ENCODE assay signal across 26 cellular contexts in the genomic region with DNA sequence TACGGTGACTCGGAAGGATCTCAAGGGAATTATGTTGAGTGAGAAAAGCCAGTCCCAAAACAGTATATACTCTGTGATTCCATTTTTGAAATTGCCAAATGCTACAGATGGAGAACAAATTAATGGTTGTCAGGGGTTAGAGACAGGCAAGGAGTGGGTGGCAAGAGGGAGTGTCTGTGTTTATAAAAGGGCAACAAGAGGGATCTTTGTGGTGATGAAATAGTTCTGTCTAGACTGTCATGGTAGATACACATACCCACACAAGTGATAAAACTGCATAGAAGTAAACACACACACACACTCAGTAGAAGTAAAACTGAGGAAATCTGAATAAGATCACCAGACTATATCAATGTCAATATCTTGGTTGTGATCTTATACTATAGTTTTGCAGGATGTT.
"Had no signal": no experiment of that assay in that cellular context is flagged by ENCODE, and none has a peak within 500 bp of the region (broad histone marks: within the 10 kb centered on the region; RNA-seq: fewer than 3 reads in every experiment).

No MANE protein-coding gene starts in this region.

- H3K27me3 Mint-ChIP-seq: activated CD4-positive, alpha-beta memory T cell treated with anti-CD3 and anti-CD28 coated beads, Interleukin-2, amount 10 ng/mL, durations not matched to agents 7 days and 5 days; activated CD4-positive, alpha-beta T cell treated with anti-CD3 and anti-CD28 coated beads for 36 hours; activated naive CD4-positive, alpha-beta T cell treated with anti-CD3 and anti-CD28 coated beads, Interleukin-2, amount 10 ng/mL, durations not matched to agents 7 days and 5 days; activated naive CD8-positive, alpha-beta T cell treated with anti-CD3 and anti-CD28 coated beads for 36 hours; activated T-helper 17 cell treated with anti-CD3 and anti-CD28 coated beads, Interleukin-2, amount 50 U/mL, for 72 hours; brain; T-cell had no signal

- H3K9me3 Mint-ChIP-seq: activated CD4-positive, alpha-beta memory T cell treated with anti-CD3 and anti-CD28 coated beads, Interleukin-2, amount 10 ng/mL, durations not matched to agents 7 days and 5 days; activated T-helper 17 cell treated with anti-CD3 and anti-CD28 coated beads, Interleukin-2, amount 50 U/mL, for 72 hours; T-cell had no signal

- H3K9ac ChIP-seq: KMS-11 had no signal

- H3K27ac ChIP-seq: KMS-11, SK-N-MC, VCaP had no signal

- H3K4me3 ChIP-seq: SK-N-MC had no signal

- H3K27ac Mint-ChIP-seq: activated CD4-positive, alpha-beta memory T cell treated with anti-CD3 and anti-CD28 coated beads, Interleukin-2, amount 10 ng/mL, durations not matched to agents 7 days and 5 days; activated CD4-positive, alpha-beta T cell treated with anti-CD3 and anti-CD28 coated beads for 36 hours; activated naive CD4-positive, alpha-beta T cell treated with anti-CD3 and anti-CD28 coated beads, Interleukin-2, amount 10 ng/mL, durations not matched to agents 7 days and 5 days; activated naive CD8-positive, alpha-beta T cell treated with anti-CD3 and anti-CD28 coated beads for 36 hours; activated T-helper 17 cell treated with anti-CD3 and anti-CD28 coated beads, Interleukin-2, amount 50 U/mL, for 72 hours; brain; T-cell had no signal

- DNase-seq: activated CD4-positive, alpha-beta memory T cell treated with anti-CD3 and anti-CD28 coated beads, Interleukin-2, amount 10 ng/mL, durations not matched to agents 7 days and 5 days; activated CD4-positive, alpha-beta T cell treated with anti-CD3 and anti-CD28 coated beads for 36 hours; activated CD4-positive, alpha-beta T cell treated with anti-CD3 and anti-CD28 coated beads, Interleukin-2, amount 50 U/mL, for 1 hour; activated gamma-delta T cell; activated naive CD4-positive, alpha-beta T cell treated with anti-CD3 and anti-CD28 coated beads, Interleukin-2, amount 10 ng/mL, durations not matched to agents 7 days and 5 days; activated naive CD8-positive, alpha-beta T cell treated with anti-CD3 and anti-CD28 coated beads for 36 hours; activated T-cell treated with anti-CD3 and anti-CD28 coated beads for 4 hours; activated T-cell treated with anti-CD3 and anti-CD28 coated beads, Interleukin-2, amount 50 U/mL, for 48 hours; aorta; NCI-H1092; NCI-H1417; NCI-H2029; NCI-H2107; NCI-H2171 treated with DMSO at 0.1 percent for 48 hours; NCI-H226; NCI-H526 treated with DMSO at 0.1 percent for 48 hours; NCI-H82; RPMI8226; T-cell had no signal

- H3K4me3 Mint-ChIP-seq: activated CD4-positive, alpha-beta memory T cell treated with anti-CD3 and anti-CD28 coated beads, Interleukin-2, amount 10 ng/mL, durations not matched to agents 7 days and 5 days; activated CD4-positive, alpha-beta T cell treated with anti-CD3 and anti-CD28 coated beads for 36 hours; activated naive CD4-positive, alpha-beta T cell treated with anti-CD3 and anti-CD28 coated beads, Interleukin-2, amount 10 ng/mL, durations not matched to agents 7 days and 5 days; activated naive CD8-positive, alpha-beta T cell treated with anti-CD3 and anti-CD28 coated beads for 36 hours; activated T-helper 17 cell treated with anti-CD3 and anti-CD28 coated beads, Interleukin-2, amount 50 U/mL, for 72 hours; brain; T-cell had no signal

- ATAC-seq: activated CD4-positive, alpha-beta T cell treated with anti-CD3 and anti-CD28 coated beads for 36 hours; activated T-helper 17 cell treated with anti-CD3 and anti-CD28 coated beads, Interleukin-2, amount 50 U/mL, for 72 hours; Panc1; Right ventricle myocardium inferior; T-cell had no signal

- H3K4me1 Mint-ChIP-seq: activated CD4-positive, alpha-beta memory T cell treated with anti-CD3 and anti-CD28 coated beads, Interleukin-2, amount 10 ng/mL, durations not matched to agents 7 days and 5 days; activated CD4-positive, alpha-beta T cell treated with anti-CD3 and anti-CD28 coated beads for 36 hours; activated T-helper 17 cell treated with anti-CD3 and anti-CD28 coated beads, Interleukin-2, amount 50 U/mL, for 72 hours; brain; T-cell had no signal

- H3K4me2 ChIP-seq: KMS-11 had no signal
